In genomic region chr16:87426423-87427215, GRCh38 we compare ENCODE assay signal across 18 cellular contexts.
"Had no signal": no experiment of that assay in that cellular context is flagged by ENCODE, and none has a peak within 500 bp of the region (broad histone marks: within the 10 kb centered on the region; RNA-seq: fewer than 3 reads in every experiment).

No MANE protein-coding gene starts in this region.

- H3K27me3 Mint-ChIP-seq: activated naive CD8-positive, alpha-beta T cell treated with anti-CD3 and anti-CD28 coated beads, Interleukin-2, amount 50 U/mL, for 24 hours had no signal

- H3K4me3 Mint-ChIP-seq: activated naive CD8-positive, alpha-beta T cell treated with anti-CD3 and anti-CD28 coated beads, Interleukin-2, amount 50 U/mL, for 24 hours had no signal

- ATAC-seq: activated naive CD8-positive, alpha-beta T cell treated with anti-CD3 and anti-CD28 coated beads, Interleukin-2, amount 50 U/mL, for 24 hours; right lobe of liver had no signal

- H3K9me3 Mint-ChIP-seq: activated naive CD8-positive, alpha-beta T cell treated with anti-CD3 and anti-CD28 coated beads, Interleukin-2, amount 50 U/mL, for 24 hours had no signal

- H3K27ac ChIP-seq: brain microvascular endothelial cell, esophagus squamous epithelium, right lobe of liver, stomach, testis, upper lobe of left lung, WERI-Rb-1 had no signal

- DNase-seq: activated CD4-positive, alpha-beta T cell treated with anti-CD3 and anti-CD28 coated beads, Interleukin-2, amount 50 U/mL, for 4 hours; activated naive CD4-positive, alpha-beta T cell treated with Interleukin-2 at 50 U/mL for 16 hours; activated naive CD8-positive, alpha-beta T cell treated with anti-CD3 and anti-CD28 coated beads, Interleukin-2, amount 50 U/mL, for 24 hours; activated T-cell treated with anti-CD3 and anti-CD28 coated beads for 4 hours; aorta; brain microvascular endothelial cell; cortex of kidney; effector CD4-positive, alpha-beta T cell; esophagus squamous epithelium; stimulated activated CD4-positive, alpha-beta T cell treated with anti-CD3 and anti-CD28 coated beads, Interleukin-4, amount 100 ng/mL, for 1 hour; stomach; SW 1271; T-helper 2 cell; testis; upper lobe of left lung; WERI-Rb-1 had no signal

- H3K27ac Mint-ChIP-seq: activated naive CD8-positive, alpha-beta T cell treated with anti-CD3 and anti-CD28 coated beads, Interleukin-2, amount 50 U/mL, for 24 hours had no signal

- H3K27me3 ChIP-seq: brain microvascular endothelial cell, esophagus squamous epithelium, right lobe of liver, stomach, testis, upper lobe of left lung had no signal

- H3K4me1 Mint-ChIP-seq: activated naive CD8-positive, alpha-beta T cell treated with anti-CD3 and anti-CD28 coated beads, Interleukin-2, amount 50 U/mL, for 24 hours had no signal

- H3K4me3 ChIP-seq: esophagus squamous epithelium, right lobe of liver, smooth muscle cell, stomach, testis, upper lobe of left lung had no signal

- H3K4me1 ChIP-seq: right lobe of liver, testis had no signal

- H3K9me3 ChIP-seq: esophagus squamous epithelium, right lobe of liver, stomach, testis, upper lobe of left lung had no signal

- H3K36me3 ChIP-seq: brain microvascular endothelial cell had no signal
